In genomic region chr1:55054396-55054795, GRCh38 we compare ENCODE assay signal across 38 cellular contexts. TPM values are rescaled to one million over a fixed set of nuclear protein-coding genes. Genes with fewer than 3 reads are reported as not detected.
"Had no signal": no experiment of that assay in that cellular context is flagged by ENCODE, and none has a peak within 500 bp of the region (broad histone marks: within the 10 kb centered on the region; RNA-seq: fewer than 3 reads in every experiment).

No MANE protein-coding gene starts in this region.

- H3K36me3 ChIP-seq: adrenal gland, colonic mucosa, gastroesophageal sphincter, lower lobe of right lung, neutrophil, ovary, prostate gland, sigmoid colon, WERI-Rb-1 had no signal

- H3K27ac ChIP-seq: body of pancreas, colonic mucosa, dorsolateral prefrontal cortex, gastroesophageal sphincter, lower lobe of right lung, ovary, prostate gland, sigmoid colon, WERI-Rb-1 had no signal

- H3K4me1 ChIP-seq: body of pancreas, colonic mucosa, gastroesophageal sphincter, lower lobe of right lung, prostate gland had no signal

- H3K27me3 ChIP-seq: adrenal gland, body of pancreas, colonic mucosa, dorsolateral prefrontal cortex, gastroesophageal sphincter, neutrophil, ovary, sigmoid colon, upper lobe of left lung had no signal

- H3K4me3 Mint-ChIP-seq: activated CD4-positive, alpha-beta memory T cell treated with anti-CD3 and anti-CD28 coated beads, Interleukin-2, amount 10 ng/mL, durations not matched to agents 7 days and 5 days; activated CD4-positive, alpha-beta T cell treated with anti-CD3 and anti-CD28 coated beads, Interleukin-2, amount 10 ng/mL, durations not matched to agents 7 days and 5 days; activated naive CD8-positive, alpha-beta T cell treated with anti-CD3 and anti-CD28 coated beads for 36 hours; activated T-cell treated with anti-CD3 and anti-CD28 coated beads, Interleukin-2, amount 50 U/mL, for 24 hours; activated T-helper 17 cell treated with anti-CD3 and anti-CD28 coated beads, Interleukin-2, amount 50 U/mL, for 72 hours; immature natural killer cell; nephron; stimulated activated effector memory CD8-positive, alpha-beta T cell treated with anti-CD3 and anti-CD28 coated beads, Interleukin-12 subunit alpha, Interleukin-12 subunit beta, amount 100 ng/mL, for 72 hours; stimulated activated naive CD8-positive, alpha-beta T cell treated with anti-CD3 and anti-CD28 coated beads, Interleukin-15, Interleukin-2, amounts not matched to agents 100 ng/mL and 50 ng/mL, for 24 hours had no signal

- H3K36me3 Mint-ChIP-seq: activated naive CD8-positive, alpha-beta T cell treated with anti-CD3 and anti-CD28 coated beads for 36 hours; immature natural killer cell; stimulated activated effector memory CD8-positive, alpha-beta T cell treated with anti-CD3 and anti-CD28 coated beads, Interleukin-12 subunit alpha, Interleukin-12 subunit beta, amount 100 ng/mL, for 72 hours had no signal

- H3K27ac Mint-ChIP-seq: activated CD4-positive, alpha-beta memory T cell treated with anti-CD3 and anti-CD28 coated beads, Interleukin-2, amount 10 ng/mL, durations not matched to agents 7 days and 5 days; activated CD4-positive, alpha-beta T cell treated with anti-CD3 and anti-CD28 coated beads, Interleukin-2, amount 10 ng/mL, durations not matched to agents 7 days and 5 days; activated naive CD8-positive, alpha-beta T cell treated with anti-CD3 and anti-CD28 coated beads for 36 hours; activated T-cell treated with anti-CD3 and anti-CD28 coated beads, Interleukin-2, amount 50 U/mL, for 24 hours; activated T-helper 17 cell treated with anti-CD3 and anti-CD28 coated beads, Interleukin-2, amount 50 U/mL, for 72 hours; immature natural killer cell; nephron; stimulated activated effector memory CD8-positive, alpha-beta T cell treated with anti-CD3 and anti-CD28 coated beads, Interleukin-12 subunit alpha, Interleukin-12 subunit beta, amount 100 ng/mL, for 72 hours; stimulated activated naive CD8-positive, alpha-beta T cell treated with anti-CD3 and anti-CD28 coated beads, Interleukin-15, Interleukin-2, amounts not matched to agents 100 ng/mL and 50 ng/mL, for 24 hours had no signal

- H3K9me3 Mint-ChIP-seq: activated CD4-positive, alpha-beta memory T cell treated with anti-CD3 and anti-CD28 coated beads, Interleukin-2, amount 10 ng/mL, durations not matched to agents 7 days and 5 days; activated CD4-positive, alpha-beta T cell treated with anti-CD3 and anti-CD28 coated beads, Interleukin-2, amount 10 ng/mL, durations not matched to agents 7 days and 5 days; activated naive CD8-positive, alpha-beta T cell treated with anti-CD3 and anti-CD28 coated beads for 36 hours; activated T-cell treated with anti-CD3 and anti-CD28 coated beads, Interleukin-2, amount 50 U/mL, for 24 hours; activated T-helper 17 cell treated with anti-CD3 and anti-CD28 coated beads, Interleukin-2, amount 50 U/mL, for 72 hours; immature natural killer cell; nephron; stimulated activated effector memory CD8-positive, alpha-beta T cell treated with anti-CD3 and anti-CD28 coated beads, Interleukin-12 subunit alpha, Interleukin-12 subunit beta, amount 100 ng/mL, for 72 hours; stimulated activated naive CD8-positive, alpha-beta T cell treated with anti-CD3 and anti-CD28 coated beads, Interleukin-15, Interleukin-2, amounts not matched to agents 100 ng/mL and 50 ng/mL, for 24 hours had no signal

- ATAC-seq: activated T-helper 17 cell treated with anti-CD3 and anti-CD28 coated beads, Interleukin-2, amount 50 U/mL, for 72 hours; body of pancreas; gastroesophageal sphincter; lower lobe of right lung; mucosa of descending colon; stimulated activated effector memory CD8-positive, alpha-beta T cell treated with anti-CD3 and anti-CD28 coated beads, Interleukin-12 subunit alpha, Interleukin-12 subunit beta, amount 100 ng/mL, for 72 hours had no signal

- H3K9me3 ChIP-seq: adrenal gland, body of pancreas, colonic mucosa, gastroesophageal sphincter, lower lobe of right lung, mucosa of descending colon, neutrophil, ovary, prostate gland, sigmoid colon, upper lobe of left lung had no signal

- H3K4me1 Mint-ChIP-seq: activated CD4-positive, alpha-beta memory T cell treated with anti-CD3 and anti-CD28 coated beads, Interleukin-2, amount 10 ng/mL, durations not matched to agents 7 days and 5 days; activated CD4-positive, alpha-beta T cell treated with anti-CD3 and anti-CD28 coated beads, Interleukin-2, amount 10 ng/mL, durations not matched to agents 7 days and 5 days; activated naive CD8-positive, alpha-beta T cell treated with anti-CD3 and anti-CD28 coated beads for 36 hours; activated T-helper 17 cell treated with anti-CD3 and anti-CD28 coated beads, Interleukin-2, amount 50 U/mL, for 72 hours; immature natural killer cell; stimulated activated effector memory CD8-positive, alpha-beta T cell treated with anti-CD3 and anti-CD28 coated beads, Interleukin-12 subunit alpha, Interleukin-12 subunit beta, amount 100 ng/mL, for 72 hours had no signal

- H3K4me3 ChIP-seq: adrenal gland, body of pancreas, colonic mucosa, dorsolateral prefrontal cortex, gastroesophageal sphincter, lower lobe of right lung, mucosa of descending colon, ovary, prostate gland, sigmoid colon, upper lobe of left lung had no signal

- H3K27me3 Mint-ChIP-seq: activated CD4-positive, alpha-beta memory T cell treated with anti-CD3 and anti-CD28 coated beads, Interleukin-2, amount 10 ng/mL, durations not matched to agents 7 days and 5 days; activated CD4-positive, alpha-beta T cell treated with anti-CD3 and anti-CD28 coated beads, Interleukin-2, amount 10 ng/mL, durations not matched to agents 7 days and 5 days; activated naive CD8-positive, alpha-beta T cell treated with anti-CD3 and anti-CD28 coated beads for 36 hours; activated T-cell treated with anti-CD3 and anti-CD28 coated beads, Interleukin-2, amount 50 U/mL, for 24 hours; activated T-helper 17 cell treated with anti-CD3 and anti-CD28 coated beads, Interleukin-2, amount 50 U/mL, for 72 hours; stimulated activated naive CD8-positive, alpha-beta T cell treated with anti-CD3 and anti-CD28 coated beads, Interleukin-15, Interleukin-2, amounts not matched to agents 100 ng/mL and 50 ng/mL, for 24 hours had no signal

- DNase-seq: activated CD4-positive, alpha-beta memory T cell treated with anti-CD3 and anti-CD28 coated beads, Interleukin-2, amount 10 ng/mL, durations not matched to agents 7 days and 5 days; activated CD4-positive, alpha-beta T cell treated with anti-CD3 and anti-CD28 coated beads for 1 hour; activated CD4-positive, alpha-beta T cell treated with anti-CD3 and anti-CD28 coated beads, Interleukin-2, amount 10 ng/mL, durations not matched to agents 7 days and 5 days; activated CD8-positive, alpha-beta memory T cell treated with anti-CD3 and anti-CD28 coated beads, Interleukin-2, amount 50 U/mL, for 48 hours; activated naive CD4-positive, alpha-beta T cell treated with Interleukin-2 at 50 U/mL for 16 hours; activated naive CD8-positive, alpha-beta T cell treated with anti-CD3 and anti-CD28 coated beads for 36 hours; activated T-cell treated with anti-CD3 and anti-CD28 coated beads, Interleukin-2, amount 50 U/mL, for 24 hours; body of pancreas; colonic mucosa; effector memory CD4-positive, alpha-beta T cell; erythroblast; hypothalamus; immature natural killer cell; lower lobe of right lung; mesenchymal stem cell; mucosa of descending colon; ovary; retina; sigmoid colon; small intestine; stimulated activated CD4-positive, alpha-beta T cell treated with anti-CD3 and anti-CD28 coated beads, Interleukin-4, amount 100 ng/mL, for 24 hours; T-helper 9 cell; upper lobe of left lung; WERI-Rb-1 had no signal

RNA-seq across cellular contexts. Expression of gene PCSK9, which starts 15.0 kb away (rescaled TPM):
- total RNA-seq: activated CD4-positive, alpha-beta T cell treated with anti-CD3 and anti-CD28 coated beads, Interleukin-2, amount 10 ng/mL, durations not matched to agents 7 days and 5 days; activated naive CD8-positive, alpha-beta T cell treated with anti-CD3 and anti-CD28 coated beads for 36 hours; activated T-helper 17 cell treated with anti-CD3 and anti-CD28 coated beads, Interleukin-2, amount 50 U/mL, for 72 hours; subcutaneous adipose tissue; T-helper 1 cell treated with Interleukin-12 subunit alpha and Interleukin-12 subunit beta and Interleukin-4 antibody, amounts not matched to agents 30 ng/mL and 1 ng/mL, for 36 hours had no signal

RNA-seq across cellular contexts. Expression of gene BSND, which starts 55.7 kb away (rescaled TPM):
- total RNA-seq: activated naive CD8-positive, alpha-beta T cell treated with anti-CD3 and anti-CD28 coated beads for 36 hours; adrenal gland; aorta; body of pancreas; colonic mucosa; gastroesophageal sphincter; kidney epithelial cell; lower lobe of right lung; mucosa of descending colon; myocyte; sigmoid colon; subcutaneous adipose tissue; T-helper 1 cell treated with Interleukin-12 subunit alpha and Interleukin-12 subunit beta and Interleukin-4 antibody, amounts not matched to agents 30 ng/mL and 1 ng/mL, for 36 hours had no signal
